9 cellular contexts compared by ENCODE assay signal in the genomic region with DNA sequence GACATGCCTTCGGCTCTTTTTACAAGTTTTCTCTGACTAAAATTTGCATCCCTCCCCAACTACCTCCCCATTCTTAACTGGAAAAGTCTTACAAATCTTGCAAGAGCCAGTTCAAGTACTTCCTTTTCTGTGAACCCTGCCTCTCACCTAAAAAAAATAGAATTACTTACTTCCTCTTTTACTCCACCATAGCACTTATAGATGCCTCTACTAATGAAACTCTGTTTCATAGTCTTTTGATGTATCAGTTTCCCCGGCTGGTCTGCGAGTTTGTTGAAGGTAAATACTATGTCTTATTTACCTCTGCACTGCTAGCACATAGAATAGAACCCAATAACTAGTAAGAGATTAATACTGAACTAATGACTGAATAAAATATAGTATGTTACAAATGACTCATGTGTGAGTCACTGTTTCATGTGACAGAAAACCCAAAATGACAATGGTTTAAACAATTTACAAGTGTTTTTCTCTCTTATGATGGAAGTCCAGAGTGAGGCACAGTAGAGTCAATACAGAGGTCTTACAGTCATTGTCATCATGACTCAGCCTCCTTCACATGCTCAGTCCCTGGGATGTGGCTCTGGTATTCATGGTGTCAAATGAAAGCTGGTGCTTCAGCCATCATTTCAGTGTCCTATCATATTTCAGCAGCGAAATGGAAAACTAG.
DNase-seq lines count a peak whose midpoint lies in the region; ATAC-seq, FAIRE-seq and TF ChIP-seq lines count a peak whose summit lies in the region.
"Had no signal": no experiment of that assay in that cellular context is flagged by ENCODE, and none has a peak within 500 bp of the region (broad histone marks: within the 10 kb centered on the region; RNA-seq: fewer than 3 reads in every experiment).

No MANE protein-coding gene starts in this region.

- H3K9me1 ChIP-seq in endothelial cell of umbilical vein (replicated peaks; ENCODE audit: control insufficient read depth, extremely low read depth, insufficient read depth, low read length), result no peaks in the 10 kb centered on the region

- H3K4me3 ChIP-seq in endothelial cell of umbilical vein (replicated peaks in 1 of 3; ENCODE audit: insufficient read depth in 1 of 3, low read depth in 1 of 3, low read length in 3 of 3), result no peak overlapping the region
- no peak overlapping the region for H3K4me3 ChIP-seq in esophagus squamous epithelium

- H3K36me3 ChIP-seq in endothelial cell of umbilical vein (ENCODE audit: control insufficient read depth in 2 of 2, extremely low read depth in 1 of 2, insufficient read depth in 2 of 2, low read length in 2 of 2) (no peaks in the 10 kb centered on the region), esophagus squamous epithelium (no peaks in the 10 kb centered on the region)

- 51 to 52% methylated on average over 4 of the region's 4 CpGs for WGBS in esophagus squamous epithelium, 2 donors

- dilution Hi-C loops in endothelial cell of umbilical vein (cut with MboI; ENCODE audit: extremely low pct_ligation_motif_present, low sequenced_read_pairs), result no loop called here

- ATAC-seq in GM21786 (IDR thresholded peaks at IDR 0.05; ENCODE audit: unreplicated experiment), result peak; percentile 80

- H3K27me3 ChIP-seq in endothelial cell of umbilical vein (ENCODE audit: control insufficient read depth in 2 of 2, insufficient read depth in 2 of 2, low read length in 2 of 2), result no peaks in the 10 kb centered on the region
- H3K27me3 ChIP-seq in esophagus squamous epithelium, result no peaks in the 10 kb centered on the region

- no peaks in the 10 kb centered on the region for H4K20me1 ChIP-seq in endothelial cell of umbilical vein (replicated peaks; ENCODE audit: control insufficient read depth, extremely low read depth, insufficient read depth, low read length)

- no peak for TF ChIP-seq CTCF in endothelial cell of umbilical vein (IDR thresholded peaks at IDR 0.05; ENCODE audit: extremely low read depth in 1 of 2, insufficient read depth in 1 of 2, low read depth in 1 of 2, low read length in 2 of 2)
- no peak for TF ChIP-seq CTCF in esophagus squamous epithelium (IDR thresholded peaks at IDR 0.05)

- CTCF ChIA-PET in endothelial cell of umbilical vein (lab: Charles Lee), result no interaction called here

- H3K79me2 ChIP-seq in endothelial cell of umbilical vein (ENCODE audit: control insufficient read depth, insufficient read depth, low read length), result no peaks in the 10 kb centered on the region

- H3K9ac ChIP-seq in endothelial cell of umbilical vein (replicated peaks; ENCODE audit: extremely low read depth, insufficient read depth, low read length), result no peak overlapping the region

- FAIRE-seq in endothelial cell of umbilical vein (lab: Jason Lieb, UNC), result no peak
- no peak for FAIRE-seq in HTR-8/SVneo (lab: Jason Lieb, UNC)

- H3K4me1 ChIP-seq in endothelial cell of umbilical vein (ENCODE audit: control insufficient read depth, extremely low read depth, insufficient read depth, low read length) (no peaks in the 10 kb centered on the region), esophagus squamous epithelium (no peaks in the 10 kb centered on the region)

- no peak overlapping the region for H2AFZ ChIP-seq in endothelial cell of umbilical vein (ENCODE audit: low read depth, low read length)

- H3K27ac ChIP-seq in endothelial cell of umbilical vein (ENCODE audit: insufficient read depth, low read depth, low read length) (no peak overlapping the region), esophagus squamous epithelium (no peak overlapping the region)

- TF ChIP-seq POLR2A in endothelial cell of umbilical vein (IDR thresholded peaks at IDR 0.05; ENCODE audit: low read depth, low read length) (no peak), esophagus squamous epithelium (IDR thresholded peaks at IDR 0.05) (no peak)

- H3K9me3 ChIP-seq in endothelial cell of umbilical vein (replicated peaks; ENCODE audit: control insufficient read depth, insufficient read depth, low read length), result no peaks in the 10 kb centered on the region
- H3K9me3 ChIP-seq in esophagus squamous epithelium, result no peaks in the 10 kb centered on the region

- no peak overlapping the region for H3K4me2 ChIP-seq in endothelial cell of umbilical vein (ENCODE audit: insufficient read depth, low read length)

- intact Hi-C loops in endothelial cell of umbilical vein (cut with micrococcal nuclease) (loop anchor here (10.0 kb wide), 1 partner anchor 62 kb away; no protein-coding TSS in a partner anchor), esophagus squamous epithelium (cut with DNase I) (no loop called here)

- no TSS peak for BruUV-seq in endothelial cell of umbilical vein (replicated peaks; lab: Mats Ljungman, UMichigan)

- POLR2A ChIA-PET in endothelial cell of umbilical vein (lab: Charles Lee), result no interaction called here

- DNase-seq in ELR (ENCODE audit: low read depth), result peak; percentile 3
- DNase-seq in M059J (ENCODE audit: low read depth), result peak; percentile 73
- no peak for DNase-seq in endothelial cell of umbilical vein (ENCODE audit: low read depth, low spot score)
- DNase-seq in esophagus squamous epithelium (lab: John Stamatoyannopoulos, UW), result no peak
- DNase-seq in HTR-8/SVneo (ENCODE audit: insufficient read length, low spot score), result no peak
- no peak for DNase-seq in D341Med (ENCODE audit: low spot score)
- DNase-seq in NCI-H2196 treated with DMSO at 0.1 percent for 48 hours (lab: John Stamatoyannopoulos, UW; ENCODE audit: unreplicated experiment), result no peak
- DNase-seq: activated gamma-delta T cell had no signal

TF ChIP-seq in endothelial cell of umbilical vein, 7 proteins besides CTCF, POLR2A, EP300 and RAD21:
- TF ChIP-seq POLR2AphosphoS5 (IDR thresholded peaks at IDR 0.05; ENCODE audit: insufficient read depth, low read depth, low read length) (no peak), JUN (IDR thresholded peaks at IDR 0.05; ENCODE audit: borderline replicate concordance, insufficient read depth, insufficient read length, low read depth) (peak; percentile 21), MYC (IDR thresholded peaks at IDR 0.05; ENCODE audit: low read depth, low read length) (no peak), MAX (IDR thresholded peaks at IDR 0.05; ENCODE audit: insufficient read depth, insufficient read length) (no peak), GATA2 (IDR thresholded peaks at IDR 0.05; ENCODE audit: insufficient read depth, insufficient read length, low read depth, low read length) (no peak)

Comparison
In these comparisons a context has a peak if more than half of its experiments do, and no peak if none do; other contexts are left out.
1. DNase-seq: peak in ELR (single experiment) and M059J (single experiment); none in endothelial cell of umbilical vein (single experiment), esophagus squamous epithelium (single experiment), HTR-8/SVneo (single experiment), D341Med (single experiment) and NCI-H2196 treated with DMSO at 0.1 percent for 48 hours (single experiment).